In the genomic region with DNA sequence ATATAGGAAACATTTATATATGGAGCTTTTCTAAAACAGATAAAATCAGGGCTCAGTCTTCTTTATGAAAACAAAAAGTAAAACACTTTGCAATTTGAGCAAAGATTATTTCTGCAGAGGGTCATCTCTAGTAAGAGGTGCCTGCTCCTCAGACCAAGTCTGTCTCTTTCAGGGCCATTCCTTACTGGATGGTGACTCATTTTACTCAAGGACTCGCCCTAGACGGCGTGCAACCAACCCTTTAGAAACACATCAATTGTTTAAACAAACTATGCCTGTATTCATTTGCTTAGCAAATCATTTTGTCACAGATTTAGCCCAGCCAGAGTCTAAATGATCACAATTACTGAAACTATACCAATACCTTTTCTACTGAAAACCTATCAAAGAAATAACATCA, we compare ENCODE assay signal across 12 cellular contexts.
DNase-seq lines count a peak whose midpoint lies in the region; ATAC-seq and TF ChIP-seq lines count a peak whose summit lies in the region.
"Had no signal": no experiment of that assay in that cellular context is flagged by ENCODE, and none has a peak within 500 bp of the region (broad histone marks: within the 10 kb centered on the region; RNA-seq: fewer than 3 reads in every experiment).

No MANE protein-coding gene starts in this region.

- no peaks in the 10 kb centered on the region for H3K9me3 Mint-ChIP-seq in CD8-positive, alpha-beta T cell

- no peak for TF ChIP-seq EP300 in stomach (IDR thresholded peaks at IDR 0.05)

- H3F3A ChIP-seq in MM.1S (ENCODE audit: insufficient read depth, low read length) = no peaks in the 10 kb centered on the region

- H3K36me3 ChIP-seq in CD8-positive, alpha-beta T cell (ENCODE audit: insufficient read depth, low read length) = no peaks in the 10 kb centered on the region
- H3K36me3 ChIP-seq in uterus (no peaks in the 10 kb centered on the region), stomach (no peaks in the 10 kb centered on the region), MM.1S (replicated peaks; ENCODE audit: insufficient read depth, low read length) (no peaks in the 10 kb centered on the region)

- TF ChIP-seq CTCF in CD8-positive, alpha-beta T cell (IDR thresholded peaks at IDR 0.05) = no peak
- no peak for TF ChIP-seq CTCF in uterus (IDR thresholded peaks at IDR 0.05)
- TF ChIP-seq CTCF in stomach (IDR thresholded peaks at IDR 0.05) = no peak
- TF ChIP-seq CTCF in MM.1S (IDR thresholded peaks at IDR 0.05; ENCODE audit: low read length) = no peak

- TF ChIP-seq POLR2A in uterus (IDR thresholded peaks at IDR 0.05) (no peak), stomach (IDR thresholded peaks at IDR 0.05) (no peak)

- H3K4me1 Mint-ChIP-seq in CD8-positive, alpha-beta T cell (ENCODE audit: low read depth) = peaks cover 42% of the 10 kb centered on the region

- no peak for DNase-seq in CD8-positive, alpha-beta T cell
- DNase-seq in amniotic epithelial cell (ENCODE audit: low read depth) (peak; percentile 72), kidney glomerular epithelial cell (lab: John Stamatoyannopoulos, UW) (peak; percentile 15), uterus (no peak), stomach (no peak), MM.1S (no peak)
- DNase-seq: effector CD8-positive, alpha-beta T cell; KG1; left cardiac atrium; right cardiac atrium had no signal

- WGBS in stomach, 5 donors = 27 to 37% (median 35%) methylated on average over 3 of the region's 3 CpGs

- no peaks in the 10 kb centered on the region for H3K27me3 ChIP-seq in CD8-positive, alpha-beta T cell (ENCODE audit: insufficient read depth, low read length)
- H3K27me3 ChIP-seq in uterus (no peaks in the 10 kb centered on the region), stomach (no peaks in the 10 kb centered on the region), MM.1S (replicated peaks; ENCODE audit: insufficient read depth, low read length) (no peaks in the 10 kb centered on the region)

- no peaks in the 10 kb centered on the region for H3K36me3 Mint-ChIP-seq in CD8-positive, alpha-beta T cell

- H3K9ac ChIP-seq in MM.1S (ENCODE audit: low read length) = no peak overlapping the region

- H4K20me1 ChIP-seq in MM.1S (ENCODE audit: insufficient read depth, low read length) = no peaks in the 10 kb centered on the region

- CTCF ChIA-PET in CD8-positive, alpha-beta T cell (lab: Charles Lee) = interaction anchor here (1.0 to 1.9 kb wide), 5 partner anchors 13 to 123 kb away, joined by 3 to 6 read pairs (median 5); no protein-coding TSS in a partner anchor

- POLR2A ChIA-PET in CD8-positive, alpha-beta T cell (lab: Charles Lee) = interaction anchor here (0.7 to 1.7 kb wide), 4 partner anchors 119 to 142 kb away, joined by 3 to 6 read pairs (median 3); no protein-coding TSS in a partner anchor

- H3K27ac Mint-ChIP-seq in CD8-positive, alpha-beta T cell = peak overlapping the region; percentile 84

- H3K4me3 ChIP-seq in CD8-positive, alpha-beta T cell (ENCODE audit: low read depth, low read length) = no peak overlapping the region
- H3K4me3 ChIP-seq in uterus (no peak overlapping the region), stomach (no peak overlapping the region), MM.1S (ENCODE audit: low read length) (no peak overlapping the region)

- no peaks in the 10 kb centered on the region for H3K9me3 ChIP-seq in CD8-positive, alpha-beta T cell (ENCODE audit: low read length)
- H3K9me3 ChIP-seq in uterus (no peaks in the 10 kb centered on the region), stomach (no peaks in the 10 kb centered on the region), MM.1S (replicated peaks; ENCODE audit: insufficient read depth, low read length) (no peaks in the 10 kb centered on the region)

- peaks cover 31% of the 10 kb centered on the region for H3K4me1 ChIP-seq in CD8-positive, alpha-beta T cell (ENCODE audit: insufficient read depth, low read length)
- H3K4me1 ChIP-seq in uterus = no peaks in the 10 kb centered on the region
- H3K4me1 ChIP-seq in stomach = peaks cover 0 to 19% (median 7%) of the 10 kb centered on the region in 4 donors
- no peaks in the 10 kb centered on the region; the same call in 1 of the 2 replicates for H3K4me1 ChIP-seq in MM.1S (ENCODE audit: low read length)

- H3K4me2 ChIP-seq in MM.1S (ENCODE audit: low read depth, low read length) = no peak overlapping the region

- H3K27me3 Mint-ChIP-seq in CD8-positive, alpha-beta T cell (ENCODE audit: low read depth) = no peaks in the 10 kb centered on the region

- H3K79me2 ChIP-seq in MM.1S (ENCODE audit: low read length) = no peaks in the 10 kb centered on the region

- no peak overlapping the region for H2AFZ ChIP-seq in MM.1S (ENCODE audit: low read length)

- intact Hi-C loops in CD8-positive, alpha-beta T cell (cut with DNase I, micrococcal nuclease) = loop anchor here in 1 of 2 experiments (5.0 kb wide), 1 partner anchor 121 kb away; no protein-coding TSS in a partner anchor
- intact Hi-C loops in uterus (cut with DNase I; ENCODE audit: low total_unique reads) (no loop called here), stomach (cut with DNase I; ENCODE audit: low total_unique reads) (no loop called here)

- no peaks in the 10 kb centered on the region for H3K9me2 ChIP-seq in MM.1S (replicated peaks; ENCODE audit: insufficient read depth, low read length)

- no peak overlapping the region for H3K27ac ChIP-seq in CD8-positive, alpha-beta T cell (ENCODE audit: low read depth, low read length)
- no peak overlapping the region for H3K27ac ChIP-seq in uterus
- H3K27ac ChIP-seq in stomach = peak overlapping the region in 1 of 5 donors; percentile 17
- H3K27ac ChIP-seq in MM.1S (ENCODE audit: low read length) = no peak overlapping the region

- H3K4me3 Mint-ChIP-seq in CD8-positive, alpha-beta T cell = peak overlapping the region; percentile 54

- ATAC-seq in CD8-positive, alpha-beta T cell = no peak
- ATAC-seq in GM18858 (IDR thresholded peaks at IDR 0.05; ENCODE audit: unreplicated experiment) (peak; percentile 35), HG03095 (IDR thresholded peaks at IDR 0.05; ENCODE audit: unreplicated experiment) (no peak)
- ATAC-seq: right cardiac atrium had no signal

Comparison
In these comparisons a context has a peak if more than half of its experiments do, and no peak if none do; other contexts are left out.
1. DNase-seq: peak in amniotic epithelial cell (single experiment) and kidney glomerular epithelial cell (single experiment); none in CD8-positive, alpha-beta T cell (0 of 7), uterus (0 of 2), stomach (single experiment) and MM.1S (single experiment).